ENCODE assay signal across 23 cellular contexts in the genomic region with DNA sequence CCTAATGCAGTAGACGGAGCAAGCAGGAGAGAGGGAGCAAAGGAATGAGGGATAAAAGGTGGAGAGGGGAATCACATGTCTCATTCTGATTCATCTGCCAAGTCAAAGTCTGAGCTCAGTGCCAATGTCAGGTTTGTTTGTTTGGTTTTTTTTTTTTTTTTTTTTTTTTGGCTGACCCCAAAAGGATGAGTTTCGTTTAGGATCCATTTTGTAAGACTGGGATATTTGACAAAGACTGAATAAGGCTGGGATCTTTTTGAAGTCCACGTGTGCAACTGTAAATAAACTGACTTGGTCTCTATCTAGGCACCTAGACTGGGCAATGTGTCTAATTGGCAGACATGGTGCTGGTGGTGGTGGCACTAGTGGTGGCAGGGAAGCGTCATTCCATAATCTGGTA.
"Had no signal": no experiment of that assay in that cellular context is flagged by ENCODE, and none has a peak within 500 bp of the region (broad histone marks: within the 10 kb centered on the region; RNA-seq: fewer than 3 reads in every experiment).

No MANE protein-coding gene starts in this region.

- H3K4me3 Mint-ChIP-seq: activated CD4-positive, alpha-beta T cell treated with anti-CD3 and anti-CD28 coated beads for 36 hours; activated CD4-positive, alpha-beta T cell treated with anti-CD3 and anti-CD28 coated beads, Interleukin-2, amount 10 ng/mL, durations not matched to agents 7 days and 5 days; activated CD8-positive, alpha-beta T cell treated with anti-CD3 and anti-CD28 coated beads, Interleukin-2, amount 10 ng/mL, durations not matched to agents 7 days and 5 days; activated naive CD4-positive, alpha-beta T cell treated with anti-CD3 and anti-CD28 coated beads, Interleukin-2, amount 50 U/mL, for 24 hours; activated naive CD8-positive, alpha-beta T cell treated with anti-CD3 and anti-CD28 coated beads, Interleukin-2, amount 10 ng/mL, durations not matched to agents 7 days and 5 days; activated T-cell treated with anti-CD3 and anti-CD28 coated beads, Interleukin-2, amount 50 U/mL, for 24 hours; WTC11 had no signal

- H3K27me3 ChIP-seq: ascending aorta, breast epithelium had no signal

- FAIRE-seq: K562 had no signal

- H3K4me3 ChIP-seq: ascending aorta, breast epithelium, K562, PC-9 had no signal

- DNase-seq: activated CD4-positive, alpha-beta T cell treated with anti-CD3 and anti-CD28 coated beads for 36 hours; activated CD4-positive, alpha-beta T cell treated with anti-CD3 and anti-CD28 coated beads, Interleukin-2, amount 10 ng/mL, durations not matched to agents 7 days and 5 days; activated CD4-positive, alpha-beta T cell treated with anti-CD3 and anti-CD28 coated beads, Interleukin-2, amount 50 U/mL, for 48 hours; activated CD8-positive, alpha-beta T cell treated with anti-CD3 and anti-CD28 coated beads, Interleukin-2, amount 10 ng/mL, durations not matched to agents 7 days and 5 days; activated gamma-delta T cell; activated naive CD4-positive, alpha-beta T cell treated with Interleukin-2 at 50 U/mL for 16 hours; activated naive CD8-positive, alpha-beta T cell treated with anti-CD3 and anti-CD28 coated beads, Interleukin-2, amount 10 ng/mL, durations not matched to agents 7 days and 5 days; activated T-cell treated with anti-CD3 and anti-CD28 coated beads, Interleukin-2, amount 50 U/mL, for 24 hours; amygdala; NCI-H1105; NCI-H1417 treated with DMSO at 0.1 percent for 48 hours; NCI-H187 treated with DMSO at 0.1 percent for 48 hours; NCI-H510A treated with DMSO at 0.1 percent for 48 hours; NCI-H526 treated with DMSO at 0.1 percent for 48 hours; NCI-H774; PC-9; Right ventricle myocardium superior had no signal

- H3K4me1 Mint-ChIP-seq: activated CD4-positive, alpha-beta T cell treated with anti-CD3 and anti-CD28 coated beads for 36 hours; activated CD4-positive, alpha-beta T cell treated with anti-CD3 and anti-CD28 coated beads, Interleukin-2, amount 10 ng/mL, durations not matched to agents 7 days and 5 days; activated naive CD4-positive, alpha-beta T cell treated with anti-CD3 and anti-CD28 coated beads, Interleukin-2, amount 50 U/mL, for 24 hours; activated naive CD8-positive, alpha-beta T cell treated with anti-CD3 and anti-CD28 coated beads, Interleukin-2, amount 10 ng/mL, durations not matched to agents 7 days and 5 days had no signal

- H3K9me3 Mint-ChIP-seq: activated CD4-positive, alpha-beta T cell treated with anti-CD3 and anti-CD28 coated beads, Interleukin-2, amount 10 ng/mL, durations not matched to agents 7 days and 5 days; activated naive CD4-positive, alpha-beta T cell treated with anti-CD3 and anti-CD28 coated beads, Interleukin-2, amount 50 U/mL, for 24 hours; activated naive CD8-positive, alpha-beta T cell treated with anti-CD3 and anti-CD28 coated beads, Interleukin-2, amount 10 ng/mL, durations not matched to agents 7 days and 5 days; activated T-cell treated with anti-CD3 and anti-CD28 coated beads, Interleukin-2, amount 50 U/mL, for 24 hours; activated T-helper 2 cell treated with anti-CD3 and anti-CD28 coated beads, Interferon-gamma antibody, Interleukin-2, Interleukin-4, amounts not matched to agents 10 μg/mL and 5 μg/mL and 100 μg/mL, durations not matched to agents 14 hours and 24 hours and 36 hours; WTC11 had no signal

- H3K36me3 ChIP-seq: ascending aorta, breast epithelium had no signal

- H3K27ac Mint-ChIP-seq: activated CD4-positive, alpha-beta T cell treated with anti-CD3 and anti-CD28 coated beads for 36 hours; activated CD4-positive, alpha-beta T cell treated with anti-CD3 and anti-CD28 coated beads, Interleukin-2, amount 10 ng/mL, durations not matched to agents 7 days and 5 days; activated CD8-positive, alpha-beta T cell treated with anti-CD3 and anti-CD28 coated beads, Interleukin-2, amount 10 ng/mL, durations not matched to agents 7 days and 5 days; activated naive CD4-positive, alpha-beta T cell treated with anti-CD3 and anti-CD28 coated beads, Interleukin-2, amount 50 U/mL, for 24 hours; activated naive CD8-positive, alpha-beta T cell treated with anti-CD3 and anti-CD28 coated beads, Interleukin-2, amount 10 ng/mL, durations not matched to agents 7 days and 5 days; activated T-cell treated with anti-CD3 and anti-CD28 coated beads, Interleukin-2, amount 50 U/mL, for 24 hours; activated T-helper 2 cell treated with anti-CD3 and anti-CD28 coated beads, Interferon-gamma antibody, Interleukin-2, Interleukin-4, amounts not matched to agents 10 μg/mL and 5 μg/mL and 100 μg/mL, durations not matched to agents 14 hours and 24 hours and 36 hours; WTC11 had no signal

- H3K36me3 Mint-ChIP-seq: activated naive CD4-positive, alpha-beta T cell treated with anti-CD3 and anti-CD28 coated beads, Interleukin-2, amount 50 U/mL, for 24 hours; activated naive CD8-positive, alpha-beta T cell treated with anti-CD3 and anti-CD28 coated beads, Interleukin-2, amount 10 ng/mL, durations not matched to agents 7 days and 5 days; WTC11 had no signal
